13 cellular contexts compared by ENCODE assay signal in genomic region chr1:15958788-15959187, GRCh38.
DNase-seq lines count a peak whose midpoint lies in the region; ATAC-seq and TF ChIP-seq lines count a peak whose summit lies in the region.
"Had no signal": no experiment of that assay in that cellular context is flagged by ENCODE, and none has a peak within 500 bp of the region (broad histone marks: within the 10 kb centered on the region; RNA-seq: fewer than 3 reads in every experiment).

No MANE protein-coding gene starts in this region.

- TF ChIP-seq CTCF in VCaP (conservative IDR thresholded peaks at IDR 0.05) (no peak), fibroblast of pulmonary artery (IDR thresholded peaks at IDR 0.05; ENCODE audit: low read length, missing control alignments) (no peak)

- peak overlapping the region; percentile 66 for H3K4me3 Mint-ChIP-seq in activated naive CD4-positive, alpha-beta T cell treated with anti-CD3 and anti-CD28 coated beads, Interleukin-2, amount 50 U/mL, for 24 hours

- H3K27ac ChIP-seq in VCaP, result peak overlapping the region; percentile 69
- peak overlapping the region; percentile 61 for H3K27ac ChIP-seq in substantia nigra (ENCODE audit: low read depth, low read length, poor library complexity, severe bottlenecking)
- H3K27ac ChIP-seq: lower lobe of right lung, parathyroid adenoma had no signal

- ATAC-seq in GM21619 (IDR thresholded peaks at IDR 0.05; ENCODE audit: unreplicated experiment), result no peak
- no peak for ATAC-seq in GM21528 (IDR thresholded peaks at IDR 0.05; ENCODE audit: low FRiP score, unreplicated experiment)
- ATAC-seq: lower lobe of right lung had no signal

- no peak for DNase-seq in activated naive CD4-positive, alpha-beta T cell (lab: John Stamatoyannopoulos, UW)
- DNase-seq in fibroblast of pulmonary artery (ENCODE audit: low read depth), result peak; percentile 44
- DNase-seq in substantia nigra (lab: John Stamatoyannopoulos, UW), result no peak
- no peak for DNase-seq in stimulated activated naive CD4-positive, alpha-beta T cell treated with Interleukin-2 at 50 U/mL for 16 hours (lab: John Stamatoyannopoulos, UW)
- DNase-seq: caudate nucleus; lower lobe of right lung; NCI-H510A; stimulated activated CD4-positive, alpha-beta T cell treated with anti-CD3 and anti-CD28 coated beads, Interleukin-1b, Interleukin-23, amount 100 ng/mL, for 48 hours had no signal

- no peak overlapping the region for H3K4me3 ChIP-seq in fibroblast of pulmonary artery (replicated peaks; ENCODE audit: low read depth, low read length)
- H3K4me3 ChIP-seq: lower lobe of right lung had no signal

- H3K9me3 Mint-ChIP-seq in activated naive CD4-positive, alpha-beta T cell treated with anti-CD3 and anti-CD28 coated beads, Interleukin-2, amount 50 U/mL, for 24 hours, result no peaks in the 10 kb centered on the region

- peaks cover 11% of the 10 kb centered on the region for H3K36me3 Mint-ChIP-seq in activated naive CD4-positive, alpha-beta T cell treated with anti-CD3 and anti-CD28 coated beads, Interleukin-2, amount 50 U/mL, for 24 hours

- peak overlapping the region; percentile 98 for H3K27ac Mint-ChIP-seq in activated naive CD4-positive, alpha-beta T cell treated with anti-CD3 and anti-CD28 coated beads, Interleukin-2, amount 50 U/mL, for 24 hours

- peaks cover 94% of the 10 kb centered on the region for H3K4me1 Mint-ChIP-seq in activated naive CD4-positive, alpha-beta T cell treated with anti-CD3 and anti-CD28 coated beads, Interleukin-2, amount 50 U/mL, for 24 hours

- H3K27me3 Mint-ChIP-seq in activated naive CD4-positive, alpha-beta T cell treated with anti-CD3 and anti-CD28 coated beads, Interleukin-2, amount 50 U/mL, for 24 hours, result no peaks in the 10 kb centered on the region
